1 cellular context compared by ENCODE assay signal in the genomic region with DNA sequence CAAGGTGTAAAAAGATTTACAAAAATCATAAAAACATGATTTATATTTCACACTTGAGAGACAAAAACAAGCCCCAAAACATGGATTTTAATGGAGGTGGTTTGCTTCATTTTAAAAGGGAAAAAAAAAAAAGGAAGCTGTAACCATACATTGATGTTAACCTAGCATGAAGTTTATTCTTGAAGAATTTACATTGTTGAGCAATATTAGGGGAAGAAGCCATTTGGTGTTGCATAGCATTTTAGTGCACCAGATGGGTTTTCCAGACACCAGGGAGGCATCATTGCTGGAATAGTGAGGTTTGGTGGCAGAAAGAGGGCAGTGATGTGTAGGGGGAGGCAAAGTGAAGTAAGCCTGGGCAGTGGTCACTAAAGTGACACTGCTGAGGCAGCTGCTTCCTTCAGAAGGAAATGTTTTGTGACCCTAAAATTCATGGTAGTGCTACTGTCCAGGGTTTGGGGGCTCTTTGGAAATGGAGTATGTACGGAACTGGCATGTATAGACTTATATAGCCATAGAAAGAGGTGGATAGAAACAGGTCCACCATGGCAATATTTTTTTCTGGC.
TF ChIP-seq lines count a peak whose summit lies in the region.

No MANE protein-coding gene starts in this region.

TF ChIP-seq in endothelial cell of umbilical vein, 7 proteins besides CTCF, POLR2A, EP300 and RAD21:
- no peak for TF ChIP-seq JUN (IDR thresholded peaks at IDR 0.05; ENCODE audit: borderline replicate concordance, insufficient read depth, insufficient read length, low read depth)
- TF ChIP-seq EZH2 (IDR thresholded peaks at IDR 0.05; ENCODE audit: borderline replicate concordance, low read depth, low read length, severe bottlenecking), result no peak
- no peak for TF ChIP-seq GATA2 (IDR thresholded peaks at IDR 0.05; ENCODE audit: insufficient read depth, insufficient read length, low read depth, low read length)
- TF ChIP-seq MAX (IDR thresholded peaks at IDR 0.05; ENCODE audit: insufficient read depth, insufficient read length), result no peak
- no peak for TF ChIP-seq FOS (IDR thresholded peaks at IDR 0.05; ENCODE audit: borderline replicate concordance, insufficient read depth, low read length)
- TF ChIP-seq MYC (IDR thresholded peaks at IDR 0.05; ENCODE audit: low read depth, low read length), result no peak
- TF ChIP-seq POLR2AphosphoS5 (IDR thresholded peaks at IDR 0.05; ENCODE audit: insufficient read depth, low read depth, low read length), result no peak
TF ChIP-seq in endothelial cell of umbilical vein: peak in this region for 0.
